8 cellular contexts compared by ENCODE assay signal in the genomic region with DNA sequence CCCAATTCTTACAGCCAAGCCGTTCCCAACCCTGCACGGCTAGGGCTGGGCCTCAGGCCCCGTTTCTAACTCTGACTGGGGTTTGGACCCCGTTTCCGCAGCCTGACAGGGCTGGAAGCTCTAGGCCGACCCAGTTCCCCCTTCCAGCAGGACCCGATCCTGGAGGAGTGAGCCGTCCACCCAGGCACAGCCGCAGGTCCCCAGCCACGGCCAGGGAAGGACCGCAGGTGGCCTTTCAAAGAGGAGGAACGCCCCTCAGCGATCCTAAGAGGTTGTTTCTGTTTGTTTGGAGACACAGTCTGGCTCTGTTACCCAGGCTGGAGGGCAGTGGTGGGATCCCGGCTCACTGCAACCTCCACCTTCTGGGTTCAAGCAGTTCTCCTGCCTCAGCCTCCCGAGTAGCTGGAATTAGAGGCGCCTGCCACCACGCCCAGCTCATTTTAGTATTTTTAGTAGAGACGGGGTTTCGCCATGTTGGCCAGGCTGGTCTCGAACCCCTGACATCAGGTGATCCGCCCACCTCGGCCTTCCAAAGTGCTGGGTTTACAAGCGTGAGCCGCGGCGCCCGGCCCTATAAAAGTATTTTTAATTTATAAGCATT. TPM values are rescaled to one million over a fixed set of nuclear protein-coding genes. Genes with fewer than 3 reads are reported as not detected.
DNase-seq lines count a peak whose midpoint lies in the region; ATAC-seq and TF ChIP-seq lines count a peak whose summit lies in the region.

No MANE protein-coding gene starts in this region.

- no peak overlapping the region for H3K4me3 Mint-ChIP-seq in activated CD4-positive, alpha-beta T cell treated with anti-CD3 and anti-CD28 coated beads for 36 hours
- H3K4me3 Mint-ChIP-seq in activated B cell treated with CpG ODN at 0.5 μM for 24 hours: no peak overlapping the region

- DNase-seq in activated CD4-positive, alpha-beta T cell treated with anti-CD3 and anti-CD28 coated beads for 36 hours: peak; percentile 27
- DNase-seq in activated CD4-positive, alpha-beta T cell treated with anti-CD3 and anti-CD28 coated beads for 1 hour: no peak
- no peak for DNase-seq in activated B cell treated with CpG ODN at 0.5 μM for 24 hours
- no peak for DNase-seq in NCI-H526 (lab: John Stamatoyannopoulos, UW)

- H3K27ac ChIP-seq in layer of hippocampus (ENCODE audit: low read depth, low read length) (peak overlapping the region; percentile 81), temporal lobe (ENCODE audit: low read depth, low read length) (peak overlapping the region; percentile 67)

- no peaks in the 10 kb centered on the region for H3K27me3 Mint-ChIP-seq in activated CD4-positive, alpha-beta T cell treated with anti-CD3 and anti-CD28 coated beads for 36 hours
- H3K27me3 Mint-ChIP-seq in activated B cell treated with CpG ODN at 0.5 μM for 24 hours: no peaks in the 10 kb centered on the region

- H3K9me3 Mint-ChIP-seq in activated CD4-positive, alpha-beta T cell treated with anti-CD3 and anti-CD28 coated beads for 36 hours (ENCODE audit: low read depth): no peaks in the 10 kb centered on the region
- H3K9me3 Mint-ChIP-seq in activated B cell treated with CpG ODN at 0.5 μM for 24 hours: no peaks in the 10 kb centered on the region

- CTCF ChIA-PET in activated CD4-positive, alpha-beta T cell treated with anti-CD3 and anti-CD28 coated beads for 36 hours (lab: Charles Lee): interaction anchor here (0.7 to 2.1 kb wide), 6 partner anchors 24 to 564 kb away, joined by 3 to 10 read pairs (median 4); no protein-coding TSS in a partner anchor
- CTCF ChIA-PET in activated B cell treated with CpG ODN at 0.5 μM for 24 hours (lab: Charles Lee): interaction anchor here (0.8 to 1.3 kb wide), 2 partner anchors 117 to 543 kb away, joined by 3 read pairs; no protein-coding TSS in a partner anchor

- intact Hi-C loops in activated CD4-positive, alpha-beta T cell treated with anti-CD3 and anti-CD28 coated beads for 36 hours (cut with DNase I, micrococcal nuclease): loop anchor here (1.0 to 10.0 kb wide), 17 partner anchors 26 to 726 kb away; partner anchors contain the start of genes ADAP1 (in 1 of the 2), COX19 (in 1 of the 2), DNAAF5 (in 1 of the 2) and GPR146 (in 1 of the 2)
- intact Hi-C loops in activated B cell treated with CpG ODN at 0.5 μM for 24 hours (cut with micrococcal nuclease): loop anchor here (1.0 to 10.0 kb wide), 11 partner anchors 35 to 351 kb away; partner anchors contain the start of genes ADAP1, COX19, DNAAF5 and PRKAR1B

- peaks cover 29% of the 10 kb centered on the region for H3K4me1 Mint-ChIP-seq in activated CD4-positive, alpha-beta T cell treated with anti-CD3 and anti-CD28 coated beads for 36 hours
- H3K4me1 Mint-ChIP-seq in activated B cell treated with CpG ODN at 0.5 μM for 24 hours: peaks cover 35% of the 10 kb centered on the region

- peaks cover 25% of the 10 kb centered on the region for H3K36me3 Mint-ChIP-seq in activated CD4-positive, alpha-beta T cell treated with anti-CD3 and anti-CD28 coated beads for 36 hours (ENCODE audit: low read depth)
- H3K36me3 Mint-ChIP-seq in activated B cell treated with CpG ODN at 0.5 μM for 24 hours (ENCODE audit: low read depth): peaks cover 36% of the 10 kb centered on the region

- no peak overlapping the region for H3K27ac Mint-ChIP-seq in activated CD4-positive, alpha-beta T cell treated with anti-CD3 and anti-CD28 coated beads for 36 hours
- peak overlapping the region; percentile 35 for H3K27ac Mint-ChIP-seq in activated B cell treated with CpG ODN at 0.5 μM for 24 hours

- TF ChIP-seq CTCF in activated B cell treated with CpG ODN at 0.5 μM for 24 hours (IDR thresholded peaks at IDR 0.05): no peak

- no peaks in the 10 kb centered on the region for H3K27me3 ChIP-seq in layer of hippocampus (ENCODE audit: control insufficient read depth, insufficient read depth, low read length)

- POLR2A ChIA-PET in activated CD4-positive, alpha-beta T cell treated with anti-CD3 and anti-CD28 coated beads for 36 hours (lab: Charles Lee): interaction anchor here (1.2 kb wide), 1 partner anchor 44 kb away, joined by 3 read pairs; no protein-coding TSS in a partner anchor
- POLR2A ChIA-PET in activated B cell treated with CpG ODN at 0.5 μM for 24 hours (lab: Charles Lee): interaction anchor here (0.7 to 2.2 kb wide), 7 partner anchors 44 to 726 kb away, joined by 3 to 17 read pairs (median 3); partner anchors contain the start of genes COX19 and SUN1

- no peak for ATAC-seq in activated CD4-positive, alpha-beta T cell treated with anti-CD3 and anti-CD28 coated beads for 36 hours
- no peak for ATAC-seq in activated B cell treated with CpG ODN at 0.5 μM for 24 hours (ENCODE audit: low read depth)
- no peak for ATAC-seq in HG03175 (IDR thresholded peaks at IDR 0.05; ENCODE audit: unreplicated experiment)
- no peak for ATAC-seq in GM21381 (IDR thresholded peaks at IDR 0.05; ENCODE audit: unreplicated experiment)

RNA-seq across cellular contexts. Expression of gene GET4, which starts 0.8 kb away (rescaled TPM):
- 10 to 100 TPM; 17.7 to 29.7 TPM for total RNA-seq in activated CD4-positive, alpha-beta T cell treated with anti-CD3 and anti-CD28 coated beads for 36 hours
- total RNA-seq in activated B cell treated with CpG ODN at 0.5 μM for 24 hours (40.5 and 41.4 TPM in 2 replicates), temporal lobe (17.7 TPM)

RNA-seq across cellular contexts. Expression of gene SUN1, which starts 43.3 kb away (rescaled TPM):
- 10 to 100 TPM; 71.3 to 74.6 TPM for total RNA-seq in activated CD4-positive, alpha-beta T cell treated with anti-CD3 and anti-CD28 coated beads for 36 hours
- total RNA-seq in activated B cell treated with CpG ODN at 0.5 μM for 24 hours (101 and 119 TPM in 2 replicates), temporal lobe (97.9 TPM)
